In the genomic region with DNA sequence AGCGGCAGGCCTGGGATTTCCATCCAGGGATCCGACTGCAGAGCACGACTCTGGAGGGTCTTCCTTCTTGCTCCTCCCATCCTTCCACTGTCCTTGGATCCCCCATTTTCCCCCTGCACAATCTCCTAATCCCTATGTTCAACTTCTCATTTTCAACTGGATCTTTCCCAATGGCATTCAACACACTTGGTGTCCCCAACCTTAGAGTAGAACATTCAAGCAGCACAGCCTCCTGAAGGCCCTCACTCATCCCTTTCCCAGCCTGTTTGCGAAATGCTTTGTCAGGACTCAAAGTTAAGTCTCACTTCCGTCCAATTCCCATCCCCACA, we compare ENCODE assay signal across 8 cellular contexts. TPM values are rescaled to one million over a fixed set of nuclear protein-coding genes. Genes with fewer than 3 reads are reported as not detected.
DNase-seq lines count a peak whose midpoint lies in the region; ATAC-seq and TF ChIP-seq lines count a peak whose summit lies in the region.

No MANE protein-coding gene starts in this region.

- H3K9me3 ChIP-seq in CD4-positive, alpha-beta T cell (ENCODE audit: control insufficient read depth, low read length): no peaks in the 10 kb centered on the region
- H3K9me3 ChIP-seq in ectodermal cell (ENCODE audit: control insufficient read depth, low read length) (no peaks in the 10 kb centered on the region), neural progenitor cell (ENCODE audit: low read depth) (no peaks in the 10 kb centered on the region)

- peak overlapping the region; percentile 87 for H3K9ac ChIP-seq in neural progenitor cell

- no peak for ATAC-seq in CD4-positive, alpha-beta T cell (ENCODE audit: poor library complexity)
- no peak for ATAC-seq in HG03108 (IDR thresholded peaks at IDR 0.05; ENCODE audit: unreplicated experiment)
- ATAC-seq in GM19395 (IDR thresholded peaks at IDR 0.05; ENCODE audit: unreplicated experiment): no peak

- peak overlapping the region; percentile 89 for H3K27ac ChIP-seq in CD4-positive, alpha-beta T cell (ENCODE audit: low read depth, low read length)
- H3K27ac ChIP-seq in ectodermal cell (ENCODE audit: insufficient read depth, low read depth, low read length, poor library complexity, severe bottlenecking): no peak overlapping the region
- H3K27ac ChIP-seq in neural progenitor cell: peak overlapping the region; percentile 40

- H3K4me3 Mint-ChIP-seq in CD4-positive, alpha-beta T cell: peak overlapping the region; percentile 98
- peak overlapping the region; percentile 95 for H3K4me3 Mint-ChIP-seq in neural progenitor cell

- no peak for TF ChIP-seq CTCF in CD4-positive, alpha-beta T cell (IDR thresholded peaks at IDR 0.05)
- no peak for TF ChIP-seq CTCF in neural progenitor cell (IDR thresholded peaks at IDR 0.05)

- no peaks in the 10 kb centered on the region for H3K27me3 ChIP-seq in CD4-positive, alpha-beta T cell (ENCODE audit: control insufficient read depth, insufficient read depth, low read length)
- H3K27me3 ChIP-seq in ectodermal cell (ENCODE audit: control insufficient read depth, insufficient read depth, low read length, poor library complexity, severe bottlenecking) (no peaks in the 10 kb centered on the region), neural progenitor cell (no peaks in the 10 kb centered on the region)

- no peak for DNase-seq in CD4-positive, alpha-beta T cell
- DNase-seq in MV-4-11 (lab: John Stamatoyannopoulos, UW) (peak; percentile 44), neural progenitor cell (ENCODE audit: low spot score) (no peak), COLO829 (ENCODE audit: low spot score) (no peak), DMS53 (lab: John Stamatoyannopoulos, UW) (no peak)

- no peaks in the 10 kb centered on the region for H3K27me3 Mint-ChIP-seq in CD4-positive, alpha-beta T cell
- H3K27me3 Mint-ChIP-seq in neural progenitor cell (ENCODE audit: insufficient read depth, low read depth): peaks cover 3% of the 10 kb centered on the region

- H3K79me2 ChIP-seq in neural progenitor cell (ENCODE audit: low read depth): peaks cover 10% of the 10 kb centered on the region

- H3K9me3 Mint-ChIP-seq in CD4-positive, alpha-beta T cell: no peaks in the 10 kb centered on the region
- H3K9me3 Mint-ChIP-seq in neural progenitor cell: no peaks in the 10 kb centered on the region

- WGBS in ectodermal cell, 2 experiments: 68 to 72% methylated on average over 5 of the region's 5 CpGs

- CTCF ChIA-PET in CD4-positive, alpha-beta T cell (lab: Charles Lee): interaction anchor here (0.6 to 1.7 kb wide), 26 partner anchors 8 to 821 kb away, joined by 3 to 21 read pairs (median 5); partner anchors contain the start of genes ACAD9, IFT122, MBD4 and RPN1

- H3K4me2 ChIP-seq in neural progenitor cell: peak overlapping the region; percentile 89

- no peak overlapping the region for H2AFZ ChIP-seq in neural progenitor cell (replicated peaks)

- POLR2A ChIA-PET in CD4-positive, alpha-beta T cell (lab: Charles Lee): interaction anchor here (1.0 to 2.6 kb wide), 11 partner anchors 32 to 697 kb away, joined by 3 to 31 read pairs (median 7); partner anchors contain the start of genes CNBP, RPN1 and RUVBL1

- peaks cover 29% of the 10 kb centered on the region for H3K4me1 Mint-ChIP-seq in CD4-positive, alpha-beta T cell (ENCODE audit: low read depth)
- H3K4me1 Mint-ChIP-seq in neural progenitor cell: peaks cover 12% of the 10 kb centered on the region

- H3K36me3 Mint-ChIP-seq in CD4-positive, alpha-beta T cell (ENCODE audit: low read depth): peaks cover 57% of the 10 kb centered on the region
- peaks cover 9% of the 10 kb centered on the region for H3K36me3 Mint-ChIP-seq in neural progenitor cell

- peak overlapping the region; percentile 96 for H3K27ac Mint-ChIP-seq in CD4-positive, alpha-beta T cell
- no peak overlapping the region for H3K27ac Mint-ChIP-seq in neural progenitor cell

- H3K36me3 ChIP-seq in ectodermal cell (ENCODE audit: control insufficient read depth, insufficient read depth, low read length) (peaks cover 33% of the 10 kb centered on the region), neural progenitor cell (peaks cover 3% of the 10 kb centered on the region)

- H3F3A ChIP-seq in neural progenitor cell (ENCODE audit: low read depth): peaks cover 17% of the 10 kb centered on the region

- intact Hi-C loops in CD4-positive, alpha-beta T cell (cut with DNase I, micrococcal nuclease): loop anchor here (2.0 to 5.0 kb wide), 5 partner anchors 60 to 946 kb away; partner anchors contain the start of genes ABTB1 (in 1 of the 2) and ACAD9 (in 1 of the 2)

- peaks cover 3% of the 10 kb centered on the region for H3K4me1 ChIP-seq in ectodermal cell (ENCODE audit: control insufficient read depth, insufficient read depth, low read length)
- H3K4me1 ChIP-seq in neural progenitor cell: peaks cover 8% of the 10 kb centered on the region

- peak overlapping the region; percentile 74 for H3K4me3 ChIP-seq in ectodermal cell (ENCODE audit: insufficient read depth, low read depth, low read length)
- H3K4me3 ChIP-seq in neural progenitor cell: peak overlapping the region; percentile 81

- H4K20me1 ChIP-seq in neural progenitor cell (ENCODE audit: low read depth): no peaks in the 10 kb centered on the region

RNA-seq across cellular contexts. Expression of gene RPN1, which starts 32.3 kb away (rescaled TPM):
- total RNA-seq in CD4-positive, alpha-beta T cell: 10 to 100 TPM; 67.7 to 72.6 TPM
- polyA plus RNA-seq in ectodermal cell (2013, experiment 1 of 4): 206 TPM
- polyA plus RNA-seq in ectodermal cell (2013, experiment 2 of 4): 214 TPM
- polyA plus RNA-seq in ectodermal cell (2013, experiment 3 of 4): 155 TPM
- 161 TPM for polyA plus RNA-seq in ectodermal cell (2013, experiment 4 of 4)
- total RNA-seq in neural progenitor cell (ENCODE audit: low replicate concordance): 186 and 214 TPM in 2 replicates
